ENCODE assay signal across 1 cellular context in the genomic region with DNA sequence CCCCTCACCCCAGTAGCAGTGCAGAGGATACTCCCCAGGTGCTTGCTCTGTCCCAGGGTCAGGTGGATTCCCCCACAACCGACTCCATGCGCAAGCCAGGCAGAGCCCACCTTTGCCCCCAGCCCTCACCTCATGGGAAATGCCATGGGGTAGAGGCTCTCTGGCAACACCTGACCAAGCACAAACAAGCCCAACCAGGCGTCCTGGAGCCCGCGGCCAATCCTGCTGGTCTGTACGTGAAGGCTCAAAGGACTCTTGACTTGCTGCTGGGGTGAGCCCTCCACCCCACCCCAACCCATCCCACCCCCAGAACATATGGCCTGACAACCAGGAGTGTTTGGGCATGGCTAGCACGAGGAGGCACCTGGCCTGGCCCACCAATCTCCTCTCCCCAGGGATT.
TF ChIP-seq lines count a peak whose summit lies in the region.

No MANE protein-coding gene starts in this region.

TF ChIP-seq in A549, 52 proteins besides CTCF, POLR2A, EP300 and RAD21 (continued from another document):
- no peak for TF ChIP-seq RFX5 (IDR thresholded peaks at IDR 0.05)
- TF ChIP-seq ZNF302 (CRISPR knock-in tag; IDR thresholded peaks at IDR 0.05) = no peak
- TF ChIP-seq HEYL (CRISPR knock-in tag; IDR thresholded peaks at IDR 0.05) = no peak
- no peak for TF ChIP-seq MAZ (IDR thresholded peaks at IDR 0.05; ENCODE audit: borderline replicate concordance, low read depth, low read length)
- no peak for TF ChIP-seq SREBF2 (IDR thresholded peaks at IDR 0.05)
- no peak for TF ChIP-seq FOXS1 (CRISPR knock-in tag; IDR thresholded peaks at IDR 0.05)
- no peak for TF ChIP-seq MAFK (IDR thresholded peaks at IDR 0.05; ENCODE audit: partially characterized antibody)
